Comparison of ENCODE assay signal across 31 cellular contexts in genomic region chr12:112538740-112539139, GRCh38.
"Had no signal": no experiment of that assay in that cellular context is flagged by ENCODE, and none has a peak within 500 bp of the region (broad histone marks: within the 10 kb centered on the region; RNA-seq: fewer than 3 reads in every experiment).

No MANE protein-coding gene starts in this region.

- H3K4me1 ChIP-seq: ascending aorta, body of pancreas, breast epithelium, Peyer's patch had no signal

- H3K36me3 Mint-ChIP-seq: activated naive CD4-positive, alpha-beta T cell treated with anti-CD3 and anti-CD28 coated beads, Interleukin-2, amount 50 U/mL, for 24 hours; activated naive CD8-positive, alpha-beta T cell treated with anti-CD3 and anti-CD28 coated beads, Interleukin-2, amount 10 ng/mL, durations not matched to agents 7 days and 5 days had no signal

- H3K27me3 ChIP-seq: ascending aorta, body of pancreas, breast epithelium, Peyer's patch had no signal

- H3K27ac Mint-ChIP-seq: activated CD4-positive, alpha-beta T cell treated with anti-CD3 and anti-CD28 coated beads, Interleukin-2, amount 10 ng/mL, durations not matched to agents 24 days and 14 days; activated CD8-positive, alpha-beta T cell treated with anti-CD3 and anti-CD28 coated beads for 36 hours; activated naive CD4-positive, alpha-beta T cell treated with anti-CD3 and anti-CD28 coated beads, Interleukin-2, amount 50 U/mL, for 24 hours; activated naive CD8-positive, alpha-beta T cell treated with anti-CD3 and anti-CD28 coated beads, Interleukin-2, amount 10 ng/mL, durations not matched to agents 7 days and 5 days; activated T-cell treated with anti-CD3 and anti-CD28 coated beads, Interleukin-2, amount 50 U/mL, for 72 hours; activated T-helper 17 cell treated with anti-CD3 and anti-CD28 coated beads, Interleukin-2, amount 50 U/mL, for 72 hours had no signal

- FAIRE-seq: TTC549 had no signal

- ATAC-seq: activated CD8-positive, alpha-beta T cell treated with anti-CD3 and anti-CD28 coated beads for 36 hours; activated T-cell treated with anti-CD3 and anti-CD28 coated beads, Interleukin-2, amount 50 U/mL, for 72 hours; activated T-helper 17 cell treated with anti-CD3 and anti-CD28 coated beads, Interleukin-2, amount 50 U/mL, for 72 hours; body of pancreas had no signal

- H3K4me3 Mint-ChIP-seq: activated CD4-positive, alpha-beta T cell treated with anti-CD3 and anti-CD28 coated beads, Interleukin-2, amount 10 ng/mL, durations not matched to agents 24 days and 14 days; activated CD8-positive, alpha-beta T cell treated with anti-CD3 and anti-CD28 coated beads for 36 hours; activated naive CD4-positive, alpha-beta T cell treated with anti-CD3 and anti-CD28 coated beads, Interleukin-2, amount 50 U/mL, for 24 hours; activated naive CD8-positive, alpha-beta T cell treated with anti-CD3 and anti-CD28 coated beads, Interleukin-2, amount 10 ng/mL, durations not matched to agents 7 days and 5 days; activated T-cell treated with anti-CD3 and anti-CD28 coated beads, Interleukin-2, amount 50 U/mL, for 72 hours; activated T-helper 17 cell treated with anti-CD3 and anti-CD28 coated beads, Interleukin-2, amount 50 U/mL, for 72 hours had no signal

- H3K9me3 ChIP-seq: ascending aorta, body of pancreas, breast epithelium, Peyer's patch had no signal

- H3K27ac ChIP-seq: ascending aorta, body of pancreas, breast epithelium, Peyer's patch had no signal

- H3K4me3 ChIP-seq: ascending aorta, body of pancreas, breast epithelium, Peyer's patch had no signal

- DNase-seq: activated CD4-positive, alpha-beta T cell treated with anti-CD3 and anti-CD28 coated beads, Interleukin-2, amount 10 ng/mL, durations not matched to agents 24 days and 14 days; activated CD4-positive, alpha-beta T cell treated with anti-CD3 and anti-CD28 coated beads, Interleukin-2, amount 50 U/mL, for 4 hours; activated CD8-positive, alpha-beta T cell treated with anti-CD3 and anti-CD28 coated beads for 36 hours; activated effector memory CD4-positive, alpha-beta T cell treated with anti-CD3 and anti-CD28 coated beads, Interleukin-2, amount 50 U/mL, for 16 hours; activated naive CD4-positive, alpha-beta T cell treated with Interleukin-2 at 50 U/mL for 16 hours; activated naive CD8-positive, alpha-beta T cell treated with anti-CD3 and anti-CD28 coated beads, Interleukin-2, amount 10 ng/mL, durations not matched to agents 7 days and 5 days; activated T-cell treated with anti-CD3 and anti-CD28 coated beads, Interleukin-2, amount 50 U/mL, for 1 hour; activated T-cell treated with anti-CD3 and anti-CD28 coated beads, Interleukin-2, amount 50 U/mL, for 72 hours; amygdala; body of pancreas; caudate nucleus; cerebellar nuclear complex; Karpas-422; NCI-H1048; NCI-H1105 treated with DMSO at 0.1 percent for 48 hours; NCI-H1436; NCI-H1694; NCI-H1930; NCI-H2081 treated with DMSO at 0.1 percent for 48 hours; NCI-H345; NCI-H526; NCI-H748 treated with DMSO at 0.1 percent for 48 hours; NK-92 treated with Interleukin-12 subunit alpha and Interleukin-12 subunit beta, amount 100 ng/mL, for 24 hours; Peyer's patch; SIG-M5; T1000 had no signal

- H3K4me1 Mint-ChIP-seq: activated T-helper 17 cell treated with anti-CD3 and anti-CD28 coated beads, Interleukin-2, amount 50 U/mL, for 72 hours had no signal

- H3K36me3 ChIP-seq: ascending aorta, breast epithelium, Peyer's patch had no signal

- H3K27me3 Mint-ChIP-seq: activated CD4-positive, alpha-beta T cell treated with anti-CD3 and anti-CD28 coated beads, Interleukin-2, amount 10 ng/mL, durations not matched to agents 24 days and 14 days had no signal

- H3K9me3 Mint-ChIP-seq: activated CD4-positive, alpha-beta T cell treated with anti-CD3 and anti-CD28 coated beads, Interleukin-2, amount 10 ng/mL, durations not matched to agents 24 days and 14 days; activated CD8-positive, alpha-beta T cell treated with anti-CD3 and anti-CD28 coated beads for 36 hours; activated naive CD4-positive, alpha-beta T cell treated with anti-CD3 and anti-CD28 coated beads, Interleukin-2, amount 50 U/mL, for 24 hours; activated naive CD8-positive, alpha-beta T cell treated with anti-CD3 and anti-CD28 coated beads, Interleukin-2, amount 10 ng/mL, durations not matched to agents 7 days and 5 days; activated T-cell treated with anti-CD3 and anti-CD28 coated beads, Interleukin-2, amount 50 U/mL, for 72 hours; activated T-helper 17 cell treated with anti-CD3 and anti-CD28 coated beads, Interleukin-2, amount 50 U/mL, for 72 hours had no signal
